In genomic region chr14:31026395-31027096, GRCh38 we compare ENCODE assay signal across 8 cellular contexts. TPM values are rescaled to one million over a fixed set of nuclear protein-coding genes. Genes with fewer than 3 reads are reported as not detected.
DNase-seq lines count a peak whose midpoint lies in the region; ATAC-seq and TF ChIP-seq lines count a peak whose summit lies in the region.

No MANE protein-coding gene starts in this region.

- POLR2A ChIA-PET in activated CD4-positive, alpha-beta memory T cell treated with anti-CD3 and anti-CD28 coated beads for 36 hours (lab: Charles Lee): interaction anchor here (0.9 to 2.6 kb wide), 5 partner anchors 31 to 182 kb away, joined by 3 to 13 read pairs (median 6); partner anchors contain the start of gene HECTD1

- no peaks in the 10 kb centered on the region for H3K9me3 Mint-ChIP-seq in CD4-positive, CD25-positive, alpha-beta regulatory T cell
- no peaks in the 10 kb centered on the region for H3K9me3 Mint-ChIP-seq in activated CD4-positive, alpha-beta memory T cell treated with anti-CD3 and anti-CD28 coated beads for 36 hours

- TF ChIP-seq CTCF in dorsolateral prefrontal cortex (IDR thresholded peaks at IDR 0.05 in 54 of 56, conservative IDR thresholded peaks at IDR 0.05 in 2 of 56; ENCODE audit: low read depth in 1 of 56, partially characterized antibody in 56 of 56): peak in 49 of 56 donors; percentile 9 to 63 (median 40)
- peak in 1 of 3 donors; percentile 22 for TF ChIP-seq CTCF in lower leg skin (IDR thresholded peaks at IDR 0.05)

- WGBS in lower leg skin, 2 donors: 0% methylated on average over 28 to 46 of the region's 48 CpGs

- peak overlapping the region; percentile 95 to 98 (median 97) for H3K27ac Mint-ChIP-seq in CD4-positive, CD25-positive, alpha-beta regulatory T cell
- H3K27ac Mint-ChIP-seq in activated CD4-positive, alpha-beta memory T cell treated with anti-CD3 and anti-CD28 coated beads for 36 hours: peak overlapping the region; percentile 91

- DNase-seq in CD4-positive, CD25-positive, alpha-beta regulatory T cell: peak; percentile 84 to 95 (median 86)
- DNase-seq in NCI-H774 (lab: John Stamatoyannopoulos, UW): peak; percentile 95
- peak; percentile 95 for DNase-seq in activated CD4-positive, alpha-beta memory T cell treated with anti-CD3 and anti-CD28 coated beads for 36 hours
- DNase-seq in dorsolateral prefrontal cortex: peak; percentile 96 to 98 (median 97)
- DNase-seq in lower leg skin (ENCODE audit: low spot score in 2 of 2): peak; percentile 95 to 99
- DNase-seq in stimulated activated CD4-positive, alpha-beta T cell treated with anti-CD3 and anti-CD28 coated beads, Interleukin-4, amount 100 ng/mL, for 4 hours: peak; percentile 89 to 91

- peak overlapping the region; percentile 90 for H3K27ac ChIP-seq in CD4-positive, CD25-positive, alpha-beta regulatory T cell (ENCODE audit: insufficient read depth, low read length, poor library complexity, severe bottlenecking)
- H3K27ac ChIP-seq in dorsolateral prefrontal cortex: peak overlapping the region; percentile 80 to 99 (median 96)

- peak; percentile 92 to 95 for ATAC-seq in CD4-positive, CD25-positive, alpha-beta regulatory T cell (ENCODE audit: low read depth in 2 of 2)
- peak; percentile 90 for ATAC-seq in GM19438 (IDR thresholded peaks at IDR 0.05; ENCODE audit: low read depth, unreplicated experiment)
- ATAC-seq in HG03571 (IDR thresholded peaks at IDR 0.05; ENCODE audit: unreplicated experiment): peak; percentile 85

- peak in 1 of 2 donors; percentile 8 for TF ChIP-seq POLR2A in lower leg skin (IDR thresholded peaks at IDR 0.05)

- intact Hi-C loops in activated CD4-positive, alpha-beta memory T cell treated with anti-CD3 and anti-CD28 coated beads for 36 hours (cut with micrococcal nuclease): loop anchor here (1.0 to 10.0 kb wide), 8 partner anchors 31 to 1048 kb away; partner anchors contain the start of genes ARHGAP5, DTD2, HECTD1 and SCFD1
- intact Hi-C loops in dorsolateral prefrontal cortex (cut with DNase I): loop anchor here in 1 of 2 donors (2.0 kb wide), 1 partner anchor 180 kb away; the partner anchor contains the start of gene HECTD1
- intact Hi-C loops in lower leg skin (cut with DNase I; ENCODE audit: low total_unique reads): no loop called here

- no peaks in the 10 kb centered on the region for H3K27me3 Mint-ChIP-seq in CD4-positive, CD25-positive, alpha-beta regulatory T cell
- no peaks in the 10 kb centered on the region for H3K27me3 Mint-ChIP-seq in activated CD4-positive, alpha-beta memory T cell treated with anti-CD3 and anti-CD28 coated beads for 36 hours

- no peaks in the 10 kb centered on the region for H3K36me3 ChIP-seq in CD4-positive, CD25-positive, alpha-beta regulatory T cell (ENCODE audit: control insufficient read depth, insufficient read depth, low read length)

- peaks cover 2% of the 10 kb centered on the region for H3K36me3 Mint-ChIP-seq in CD4-positive, CD25-positive, alpha-beta regulatory T cell
- peaks cover 1% of the 10 kb centered on the region for H3K36me3 Mint-ChIP-seq in activated CD4-positive, alpha-beta memory T cell treated with anti-CD3 and anti-CD28 coated beads for 36 hours

- H3K4me1 ChIP-seq in CD4-positive, CD25-positive, alpha-beta regulatory T cell (ENCODE audit: control insufficient read depth, insufficient read depth, low read length, poor library complexity, severe bottlenecking): peaks cover 24% of the 10 kb centered on the region

- peak overlapping the region; percentile 91 for H3K4me3 ChIP-seq in CD4-positive, CD25-positive, alpha-beta regulatory T cell (ENCODE audit: low read depth, low read length)
- H3K4me3 ChIP-seq in dorsolateral prefrontal cortex (peak overlapping the region; percentile 68 to 100 (median 96)), lower leg skin (ENCODE audit: low read depth, poor library complexity, severe bottlenecking) (peak overlapping the region; percentile 87)

- H3K4me1 Mint-ChIP-seq in CD4-positive, CD25-positive, alpha-beta regulatory T cell: peaks cover 41 to 60% (median 53%) of the 10 kb centered on the region in 4 donors
- H3K4me1 Mint-ChIP-seq in activated CD4-positive, alpha-beta memory T cell treated with anti-CD3 and anti-CD28 coated beads for 36 hours (ENCODE audit: low read depth): peaks cover 56% of the 10 kb centered on the region

- H3K27me3 ChIP-seq in CD4-positive, CD25-positive, alpha-beta regulatory T cell (ENCODE audit: control insufficient read depth, insufficient read depth, low read length): no peaks in the 10 kb centered on the region
- H3K27me3 ChIP-seq in dorsolateral prefrontal cortex: no peaks in the 10 kb centered on the region

- H3K4me3 Mint-ChIP-seq in CD4-positive, CD25-positive, alpha-beta regulatory T cell: peak overlapping the region; percentile 97 to 99 (median 99)
- H3K4me3 Mint-ChIP-seq in activated CD4-positive, alpha-beta memory T cell treated with anti-CD3 and anti-CD28 coated beads for 36 hours: peak overlapping the region; percentile 92

- CTCF ChIA-PET in activated CD4-positive, alpha-beta memory T cell treated with anti-CD3 and anti-CD28 coated beads for 36 hours (lab: Charles Lee): interaction anchor here (0.8 to 1.2 kb wide), 4 partner anchors 12 to 181 kb away, joined by 3 read pairs; no protein-coding TSS in a partner anchor

- no peaks in the 10 kb centered on the region for H3K9me3 ChIP-seq in CD4-positive, CD25-positive, alpha-beta regulatory T cell (ENCODE audit: control insufficient read depth in 2 of 2, low read length in 2 of 2)

RNA-seq across cellular contexts. Expression of gene STRN3, which starts 0.4 kb away (rescaled TPM):
- 27.1 TPM for total RNA-seq in CD4-positive, CD25-positive, alpha-beta regulatory T cell
- polyA plus RNA-seq in CD4-positive, CD25-positive, alpha-beta regulatory T cell: 1 to 10 TPM; 3.5 to 6.2 (median 4.0) TPM
- total RNA-seq in activated CD4-positive, alpha-beta memory T cell treated with anti-CD3 and anti-CD28 coated beads for 36 hours: 10 to 100 TPM; 17.4 to 19.4 TPM
- total RNA-seq in dorsolateral prefrontal cortex (10 to 100 TPM; 31.8 to 57.2 (median 44.6) TPM), lower leg skin (10 to 100 TPM; 28.3 to 48.8 (median 38.1) TPM)

RNA-seq across cellular contexts. Expression of gene AP4S1, which starts 1.1 kb away (rescaled TPM):
- 16.0 TPM for total RNA-seq in CD4-positive, CD25-positive, alpha-beta regulatory T cell
- polyA plus RNA-seq in CD4-positive, CD25-positive, alpha-beta regulatory T cell: 1 to 10 TPM; 7.0 to 9.5 (median 8.0) TPM
- 1 to 10 TPM; 3.9 to 5.9 TPM for total RNA-seq in activated CD4-positive, alpha-beta memory T cell treated with anti-CD3 and anti-CD28 coated beads for 36 hours
- total RNA-seq in dorsolateral prefrontal cortex: 10 to 100 TPM; 15.4 to 37.5 (median 26.1) TPM
- total RNA-seq in lower leg skin: 10 to 100 TPM in 2 of 4 donors, 1 to 10 TPM in 2; 6.0 to 15.0 (median 10.5) TPM

Comparison
In these comparisons a context has a peak if more than half of its experiments do, and no peak if none do; other contexts are left out.
1. Peak in every context shown above with its lines: DNase-seq, ATAC-seq, H3K4me3 ChIP-seq and H3K27ac ChIP-seq.